In genomic region chr17:57440522-57441269, GRCh38 we compare ENCODE assay signal across 8 cellular contexts.
DNase-seq lines count a peak whose midpoint lies in the region; ATAC-seq and TF ChIP-seq lines count a peak whose summit lies in the region.

No MANE protein-coding gene starts in this region.

- DNase-seq in EH (ENCODE audit: low read depth) (peak; percentile 86), RPMI7951 (ENCODE audit: low read depth) (peak; percentile 94), fibroblast of the conjunctiva (ENCODE audit: low read depth) (peak; percentile 65), nucleus accumbens (lab: John Stamatoyannopoulos, UW) (peak in 53 of 56 donors; percentile 16 to 83 (median 52)), stromal cell of bone marrow (ENCODE audit: low read depth) (peak; percentile 35)
- peak; percentile 58 for DNase-seq in activated gamma-delta T cell treated with anti-CD3 and anti-CD28 coated beads, Interleukin-2, amount 50 U/mL, for 16 hours (ENCODE audit: low read depth)

- no peak for TF ChIP-seq POLR2A in GM18505 (IDR thresholded peaks at IDR 0.05; ENCODE audit: borderline replicate concordance, extremely low read depth, insufficient read depth, insufficient read length)

- peak; percentile 44 for ATAC-seq in HG03064 (IDR thresholded peaks at IDR 0.05; ENCODE audit: low read depth, unreplicated experiment)
- no peak for ATAC-seq in GM18505 (IDR thresholded peaks at IDR 0.05; ENCODE audit: unreplicated experiment)

Comparison
In these comparisons a context has a peak if more than half of its experiments do, and no peak if none do; other contexts are left out.
1. DNase-seq: peak in every context shown above with its lines; median percentile 94 in RPMI7951; 86 in EH; 65 in fibroblast of the conjunctiva; 58 in activated gamma-delta T cell treated with anti-CD3 and anti-CD28 coated beads, Interleukin-2, amount 50 U/mL, for 16 hours; 52 in nucleus accumbens; 35 in stromal cell of bone marrow.